Comparison of ENCODE assay signal across 1 cellular context in genomic region chr20:58297394-58297793, GRCh38.
TF ChIP-seq lines count a peak whose summit lies in the region.

No MANE protein-coding gene starts in this region.

TF ChIP-seq in GM12878, 131 proteins besides CTCF, POLR2A, EP300 and RAD21:
- TF ChIP-seq HCFC1 (IDR thresholded peaks at IDR 0.05; ENCODE audit: low read length) (no peak), CBX5 (IDR thresholded peaks at IDR 0.05; ENCODE audit: low read depth) (no peak), MEF2A (IDR thresholded peaks at IDR 0.05; ENCODE audit: insufficient read depth, low read depth, low read length) (no peak), BRCA1 (IDR thresholded peaks at IDR 0.05; ENCODE audit: low read depth, low read length) (no peak), MEF2B (IDR thresholded peaks at IDR 0.05; ENCODE audit: partially characterized antibody, poor library complexity, severe bottlenecking) (no peak), MLLT1 (IDR thresholded peaks at IDR 0.05) (no peak), MYB (IDR thresholded peaks at IDR 0.05; ENCODE audit: borderline replicate concordance, low read depth, low read length) (no peak), SMC3 (IDR thresholded peaks at IDR 0.05; ENCODE audit: borderline replicate concordance, low read length) (no peak), HDAC6 (IDR thresholded peaks at IDR 0.05; ENCODE audit: unreplicated experiment) (no peak), CBX3 (IDR thresholded peaks at IDR 0.05; ENCODE audit: borderline replicate concordance, low read depth) (no peak), FOXK2 (IDR thresholded peaks at IDR 0.05) (no peak), ELK1 (IDR thresholded peaks at IDR 0.05; ENCODE audit: low read depth, low read length) (no peak), IRF4 (IDR thresholded peaks at IDR 0.05; ENCODE audit: low read depth, low read length) (no peak), IKZF1 (conservative IDR thresholded peaks at IDR 0.05) (no peak), SRF (IDR thresholded peaks at IDR 0.05; ENCODE audit: low read depth in 2 of 2, low read length in 2 of 2) (no peak), CREB1 (IDR thresholded peaks at IDR 0.05; ENCODE audit: low read depth) (no peak), STAT3 (IDR thresholded peaks at IDR 0.05; ENCODE audit: low read depth, low read length) (no peak)
